In the genomic region with DNA sequence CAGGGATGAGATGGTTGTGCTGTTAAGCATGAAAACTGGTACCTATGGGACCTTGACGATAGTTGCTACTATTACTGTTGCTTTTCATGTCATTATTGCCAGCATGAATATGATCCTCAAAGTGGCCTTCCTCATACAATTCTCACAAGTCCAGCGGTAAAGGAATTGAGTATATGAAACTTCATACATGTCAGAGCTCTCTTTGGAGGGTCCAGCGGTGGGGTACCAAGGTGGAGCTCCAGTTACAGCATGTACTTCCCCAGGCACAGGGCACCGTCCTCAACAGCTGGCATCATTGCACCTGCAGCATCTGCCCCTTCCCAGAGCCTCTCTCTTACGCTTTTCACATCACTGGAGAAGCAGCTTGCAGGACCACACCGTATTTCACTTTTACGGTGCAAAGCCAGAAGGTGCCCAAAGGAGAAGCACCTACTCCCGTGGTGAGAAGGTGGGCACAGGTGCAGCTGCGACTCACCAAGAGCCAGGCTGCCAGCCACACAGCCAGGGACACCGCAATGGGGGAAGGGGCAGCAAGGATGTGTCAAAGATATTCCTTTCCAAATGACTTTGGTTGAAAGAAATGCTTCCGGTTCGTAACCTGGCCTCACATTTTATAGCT, we compare ENCODE assay signal across 1 cellular context.
TF ChIP-seq lines count a peak whose summit lies in the region.

No MANE protein-coding gene starts in this region.

TF ChIP-seq in K562, 482 proteins besides CTCF, POLR2A, EP300 and RAD21 (continues in another document):
- TF ChIP-seq ZNF57 (CRISPR knock-in tag; IDR thresholded peaks at IDR 0.05), result no peak
- TF ChIP-seq CCAR2 (IDR thresholded peaks at IDR 0.05; ENCODE audit: low read depth, low read length), result no peak
- TF ChIP-seq, protein P1, sequence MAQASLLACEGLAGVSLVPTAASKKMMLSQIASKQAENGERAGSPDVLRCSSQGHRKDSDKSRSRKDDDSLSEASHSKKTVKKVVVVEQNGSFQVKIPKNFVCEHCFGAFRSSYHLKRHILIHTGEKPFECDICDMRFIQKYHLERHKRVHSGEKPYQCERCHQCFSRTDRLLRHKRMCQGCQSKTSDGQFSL (CRISPR knock-in tag; IDR thresholded peaks at IDR 0.05), result 0 out of 2 replicates have a peak, but pooled peaks have one; percentile 18
- TF ChIP-seq, protein P1 (tag; IDR thresholded peaks at IDR 0.05), result peak in 1 of 2 experiments; percentile 6; a peak in 1 of 4 replicates
- peak; percentile 15 for TF ChIP-seq ZFP36 (IDR thresholded peaks at IDR 0.05; ENCODE audit: low read depth, low read length, partially characterized antibody)
- TF ChIP-seq FOXJ2 (tag; IDR thresholded peaks at IDR 0.05), result no peak
- TF ChIP-seq CBX3 (IDR thresholded peaks at IDR 0.05; ENCODE audit: borderline replicate concordance in 1 of 2, low read length in 2 of 2), result no peak
- 0 out of 2 replicates have a peak, but pooled peaks have one; percentile 24 for TF ChIP-seq NR2C2 (CRISPR knock-in tag; IDR thresholded peaks at IDR 0.05)
- TF ChIP-seq NR2C2 (tag; IDR thresholded peaks at IDR 0.05), result no peak
- TF ChIP-seq, protein P2, sequence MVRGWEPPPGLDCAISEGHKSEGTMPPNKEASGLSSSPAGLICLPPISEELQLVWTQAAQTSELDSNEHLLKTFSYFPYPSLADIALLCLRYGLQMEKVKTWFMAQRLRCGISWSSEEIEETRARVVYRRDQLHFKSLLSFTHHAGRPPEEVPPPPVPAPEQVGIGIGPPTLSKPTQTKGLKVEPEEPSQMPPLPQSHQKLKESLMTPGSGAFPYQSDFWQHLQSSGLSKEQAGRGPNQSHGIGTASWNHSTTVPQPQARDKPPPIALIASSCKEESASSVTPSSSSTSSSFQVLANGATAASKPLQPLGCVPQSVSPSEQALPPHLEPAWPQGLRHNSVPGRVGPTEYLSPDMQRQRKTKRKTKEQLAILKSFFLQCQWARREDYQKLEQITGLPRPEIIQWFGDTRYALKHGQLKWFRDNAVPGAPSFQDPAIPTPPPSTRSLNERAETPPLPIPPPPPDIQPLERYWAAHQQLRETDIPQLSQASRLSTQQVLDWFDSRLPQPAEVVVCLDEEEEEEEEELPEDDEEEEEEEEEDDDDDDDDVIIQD (CRISPR knock-in tag; IDR thresholded peaks at IDR 0.05), result peak; percentile 75; the same call in 1 of the 2 replicates
- peak; percentile 17; the same call in 1 of the 2 replicates for TF ChIP-seq CBFB (CRISPR knock-in tag; IDR thresholded peaks at IDR 0.05)
- no peak for TF ChIP-seq ZNF589 (CRISPR knock-in tag; IDR thresholded peaks at IDR 0.05; ENCODE audit: low read depth)
- no peak for TF ChIP-seq TAF9B (IDR thresholded peaks at IDR 0.05; ENCODE audit: partially characterized antibody)
- TF ChIP-seq PHF21A (IDR thresholded peaks at IDR 0.05; ENCODE audit: borderline replicate concordance, low read depth), result no peak
- TF ChIP-seq RCOR1 (IDR thresholded peaks at IDR 0.05; ENCODE audit: borderline replicate concordance in 1 of 2, low read depth in 2 of 2, low read length in 2 of 2), result no peak
- TF ChIP-seq, protein P3, sequence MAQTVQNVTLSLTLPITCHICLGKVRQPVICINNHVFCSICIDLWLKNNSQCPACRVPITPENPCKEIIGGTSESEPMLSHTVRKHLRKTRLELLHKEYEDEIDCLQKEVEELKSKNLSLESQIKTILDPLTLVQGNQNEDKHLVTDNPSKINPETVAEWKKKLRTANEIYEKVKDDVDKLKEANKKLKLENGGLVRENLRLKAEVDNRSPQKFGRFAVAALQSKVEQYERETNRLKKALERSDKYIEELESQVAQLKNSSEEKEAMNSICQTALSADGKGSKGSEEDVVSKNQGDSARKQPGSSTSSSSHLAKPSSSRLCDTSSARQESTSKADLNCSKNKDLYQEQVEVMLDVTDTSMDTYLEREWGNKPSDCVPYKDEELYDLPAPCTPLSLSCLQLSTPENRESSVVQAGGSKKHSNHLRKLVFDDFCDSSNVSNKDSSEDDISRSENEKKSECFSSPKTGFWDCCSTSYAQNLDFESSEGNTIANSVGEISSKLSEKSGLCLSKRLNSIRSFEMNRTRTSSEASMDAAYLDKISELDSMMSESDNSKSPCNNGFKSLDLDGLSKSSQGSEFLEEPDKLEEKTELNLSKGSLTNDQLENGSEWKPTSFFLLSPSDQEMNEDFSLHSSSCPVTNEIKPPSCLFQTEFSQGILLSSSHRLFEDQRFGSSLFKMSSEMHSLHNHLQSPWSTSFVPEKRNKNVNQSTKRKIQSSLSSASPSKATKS (CRISPR knock-in tag; IDR thresholded peaks at IDR 0.05), result 0 out of 2 replicates have a peak, but pooled peaks have one; percentile 21
- TF ChIP-seq ZNF76 (CRISPR knock-in tag; IDR thresholded peaks at IDR 0.05; ENCODE audit: borderline replicate concordance), result no peak
- no peak for TF ChIP-seq KDM4B (IDR thresholded peaks at IDR 0.05; ENCODE audit: borderline replicate concordance in 2 of 2, low read depth in 1 of 2)
- no peak for TF ChIP-seq ZNF445 (CRISPR knock-in tag; IDR thresholded peaks at IDR 0.05; ENCODE audit: low read depth)
- TF ChIP-seq GABPB2 (CRISPR knock-in tag; conservative IDR thresholded peaks at IDR 0.05), result no peak
- TF ChIP-seq, protein P4, sequence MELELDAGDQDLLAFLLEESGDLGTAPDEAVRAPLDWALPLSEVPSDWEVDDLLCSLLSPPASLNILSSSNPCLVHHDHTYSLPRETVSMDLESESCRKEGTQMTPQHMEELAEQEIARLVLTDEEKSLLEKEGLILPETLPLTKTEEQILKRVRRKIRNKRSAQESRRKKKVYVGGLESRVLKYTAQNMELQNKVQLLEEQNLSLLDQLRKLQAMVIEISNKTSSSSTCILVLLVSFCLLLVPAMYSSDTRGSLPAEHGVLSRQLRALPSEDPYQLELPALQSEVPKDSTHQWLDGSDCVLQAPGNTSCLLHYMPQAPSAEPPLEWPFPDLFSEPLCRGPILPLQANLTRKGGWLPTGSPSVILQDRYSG (tag; conservative IDR thresholded peaks at IDR 0.05; ENCODE audit: low read depth), result no peak
- no peak for TF ChIP-seq ZNF212 (CRISPR knock-in tag; IDR thresholded peaks at IDR 0.05)
- TF ChIP-seq TRIM24 (IDR thresholded peaks at IDR 0.05), result no peak
- TF ChIP-seq, protein P5, sequence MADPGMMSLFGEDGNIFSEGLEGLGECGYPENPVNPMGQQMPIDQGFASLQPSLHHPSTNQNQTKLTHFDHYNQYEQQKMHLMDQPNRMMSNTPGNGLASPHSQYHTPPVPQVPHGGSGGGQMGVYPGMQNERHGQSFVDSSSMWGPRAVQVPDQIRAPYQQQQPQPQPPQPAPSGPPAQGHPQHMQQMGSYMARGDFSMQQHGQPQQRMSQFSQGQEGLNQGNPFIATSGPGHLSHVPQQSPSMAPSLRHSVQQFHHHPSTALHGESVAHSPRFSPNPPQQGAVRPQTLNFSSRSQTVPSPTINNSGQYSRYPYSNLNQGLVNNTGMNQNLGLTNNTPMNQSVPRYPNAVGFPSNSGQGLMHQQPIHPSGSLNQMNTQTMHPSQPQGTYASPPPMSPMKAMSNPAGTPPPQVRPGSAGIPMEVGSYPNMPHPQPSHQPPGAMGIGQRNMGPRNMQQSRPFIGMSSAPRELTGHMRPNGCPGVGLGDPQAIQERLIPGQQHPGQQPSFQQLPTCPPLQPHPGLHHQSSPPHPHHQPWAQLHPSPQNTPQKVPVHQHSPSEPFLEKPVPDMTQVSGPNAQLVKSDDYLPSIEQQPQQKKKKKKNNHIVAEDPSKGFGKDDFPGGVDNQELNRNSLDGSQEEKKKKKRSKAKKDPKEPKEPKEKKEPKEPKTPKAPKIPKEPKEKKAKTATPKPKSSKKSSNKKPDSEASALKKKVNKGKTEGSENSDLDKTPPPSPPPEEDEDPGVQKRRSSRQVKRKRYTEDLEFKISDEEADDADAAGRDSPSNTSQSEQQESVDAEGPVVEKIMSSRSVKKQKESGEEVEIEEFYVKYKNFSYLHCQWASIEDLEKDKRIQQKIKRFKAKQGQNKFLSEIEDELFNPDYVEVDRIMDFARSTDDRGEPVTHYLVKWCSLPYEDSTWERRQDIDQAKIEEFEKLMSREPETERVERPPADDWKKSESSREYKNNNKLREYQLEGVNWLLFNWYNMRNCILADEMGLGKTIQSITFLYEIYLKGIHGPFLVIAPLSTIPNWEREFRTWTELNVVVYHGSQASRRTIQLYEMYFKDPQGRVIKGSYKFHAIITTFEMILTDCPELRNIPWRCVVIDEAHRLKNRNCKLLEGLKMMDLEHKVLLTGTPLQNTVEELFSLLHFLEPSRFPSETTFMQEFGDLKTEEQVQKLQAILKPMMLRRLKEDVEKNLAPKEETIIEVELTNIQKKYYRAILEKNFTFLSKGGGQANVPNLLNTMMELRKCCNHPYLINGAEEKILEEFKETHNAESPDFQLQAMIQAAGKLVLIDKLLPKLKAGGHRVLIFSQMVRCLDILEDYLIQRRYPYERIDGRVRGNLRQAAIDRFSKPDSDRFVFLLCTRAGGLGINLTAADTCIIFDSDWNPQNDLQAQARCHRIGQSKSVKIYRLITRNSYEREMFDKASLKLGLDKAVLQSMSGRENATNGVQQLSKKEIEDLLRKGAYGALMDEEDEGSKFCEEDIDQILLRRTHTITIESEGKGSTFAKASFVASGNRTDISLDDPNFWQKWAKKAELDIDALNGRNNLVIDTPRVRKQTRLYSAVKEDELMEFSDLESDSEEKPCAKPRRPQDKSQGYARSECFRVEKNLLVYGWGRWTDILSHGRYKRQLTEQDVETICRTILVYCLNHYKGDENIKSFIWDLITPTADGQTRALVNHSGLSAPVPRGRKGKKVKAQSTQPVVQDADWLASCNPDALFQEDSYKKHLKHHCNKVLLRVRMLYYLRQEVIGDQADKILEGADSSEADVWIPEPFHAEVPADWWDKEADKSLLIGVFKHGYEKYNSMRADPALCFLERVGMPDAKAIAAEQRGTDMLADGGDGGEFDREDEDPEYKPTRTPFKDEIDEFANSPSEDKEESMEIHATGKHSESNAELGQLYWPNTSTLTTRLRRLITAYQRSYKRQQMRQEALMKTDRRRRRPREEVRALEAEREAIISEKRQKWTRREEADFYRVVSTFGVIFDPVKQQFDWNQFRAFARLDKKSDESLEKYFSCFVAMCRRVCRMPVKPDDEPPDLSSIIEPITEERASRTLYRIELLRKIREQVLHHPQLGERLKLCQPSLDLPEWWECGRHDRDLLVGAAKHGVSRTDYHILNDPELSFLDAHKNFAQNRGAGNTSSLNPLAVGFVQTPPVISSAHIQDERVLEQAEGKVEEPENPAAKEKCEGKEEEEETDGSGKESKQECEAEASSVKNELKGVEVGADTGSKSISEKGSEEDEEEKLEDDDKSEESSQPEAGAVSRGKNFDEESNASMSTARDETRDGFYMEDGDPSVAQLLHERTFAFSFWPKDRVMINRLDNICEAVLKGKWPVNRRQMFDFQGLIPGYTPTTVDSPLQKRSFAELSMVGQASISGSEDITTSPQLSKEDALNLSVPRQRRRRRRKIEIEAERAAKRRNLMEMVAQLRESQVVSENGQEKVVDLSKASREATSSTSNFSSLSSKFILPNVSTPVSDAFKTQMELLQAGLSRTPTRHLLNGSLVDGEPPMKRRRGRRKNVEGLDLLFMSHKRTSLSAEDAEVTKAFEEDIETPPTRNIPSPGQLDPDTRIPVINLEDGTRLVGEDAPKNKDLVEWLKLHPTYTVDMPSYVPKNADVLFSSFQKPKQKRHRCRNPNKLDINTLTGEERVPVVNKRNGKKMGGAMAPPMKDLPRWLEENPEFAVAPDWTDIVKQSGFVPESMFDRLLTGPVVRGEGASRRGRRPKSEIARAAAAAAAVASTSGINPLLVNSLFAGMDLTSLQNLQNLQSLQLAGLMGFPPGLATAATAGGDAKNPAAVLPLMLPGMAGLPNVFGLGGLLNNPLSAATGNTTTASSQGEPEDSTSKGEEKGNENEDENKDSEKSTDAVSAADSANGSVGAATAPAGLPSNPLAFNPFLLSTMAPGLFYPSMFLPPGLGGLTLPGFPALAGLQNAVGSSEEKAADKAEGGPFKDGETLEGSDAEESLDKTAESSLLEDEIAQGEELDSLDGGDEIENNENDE (IDR thresholded peaks at IDR 0.05; ENCODE audit: low read depth, low read length), result no peak
- TF ChIP-seq, protein P6, sequence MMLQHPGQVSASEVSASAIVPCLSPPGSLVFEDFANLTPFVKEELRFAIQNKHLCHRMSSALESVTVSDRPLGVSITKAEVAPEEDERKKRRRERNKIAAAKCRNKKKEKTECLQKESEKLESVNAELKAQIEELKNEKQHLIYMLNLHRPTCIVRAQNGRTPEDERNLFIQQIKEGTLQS (IDR thresholded peaks at IDR 0.05), result no peak
- TF ChIP-seq, protein P6 (CRISPR knock-in tag; conservative IDR thresholded peaks at IDR 0.05), result no peak
- TF ChIP-seq ZNF133 (CRISPR knock-in tag; IDR thresholded peaks at IDR 0.05), result 0 out of 2 replicates have a peak, but pooled peaks have one; percentile 49
- TF ChIP-seq ZNF780A (CRISPR knock-in tag; IDR thresholded peaks at IDR 0.05), result no peak
- TF ChIP-seq PRMT5 (CRISPR knock-in tag; IDR thresholded peaks at IDR 0.05), result no peak
- peak; percentile 30; the same call in 1 of the 2 replicates for TF ChIP-seq ZBTB1 (CRISPR knock-in tag; IDR thresholded peaks at IDR 0.05; ENCODE audit: borderline replicate concordance, low read depth)
- TF ChIP-seq, protein P7, sequence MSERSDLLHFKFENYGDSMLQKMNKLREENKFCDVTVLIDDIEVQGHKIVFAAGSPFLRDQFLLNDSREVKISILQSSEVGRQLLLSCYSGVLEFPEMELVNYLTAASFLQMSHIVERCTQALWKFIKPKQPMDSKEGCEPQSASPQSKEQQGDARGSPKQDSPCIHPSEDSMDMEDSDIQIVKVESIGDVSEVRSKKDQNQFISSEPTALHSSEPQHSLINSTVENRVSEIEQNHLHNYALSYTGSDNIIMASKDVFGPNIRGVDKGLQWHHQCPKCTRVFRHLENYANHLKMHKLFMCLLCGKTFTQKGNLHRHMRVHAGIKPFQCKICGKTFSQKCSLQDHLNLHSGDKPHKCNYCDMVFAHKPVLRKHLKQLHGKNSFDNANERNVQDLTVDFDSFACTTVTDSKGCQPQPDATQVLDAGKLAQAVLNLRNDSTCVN (CRISPR knock-in tag; IDR thresholded peaks at IDR 0.05), result 0 out of 2 replicates have a peak, but pooled peaks have one; percentile 4
- TF ChIP-seq, protein P8, sequence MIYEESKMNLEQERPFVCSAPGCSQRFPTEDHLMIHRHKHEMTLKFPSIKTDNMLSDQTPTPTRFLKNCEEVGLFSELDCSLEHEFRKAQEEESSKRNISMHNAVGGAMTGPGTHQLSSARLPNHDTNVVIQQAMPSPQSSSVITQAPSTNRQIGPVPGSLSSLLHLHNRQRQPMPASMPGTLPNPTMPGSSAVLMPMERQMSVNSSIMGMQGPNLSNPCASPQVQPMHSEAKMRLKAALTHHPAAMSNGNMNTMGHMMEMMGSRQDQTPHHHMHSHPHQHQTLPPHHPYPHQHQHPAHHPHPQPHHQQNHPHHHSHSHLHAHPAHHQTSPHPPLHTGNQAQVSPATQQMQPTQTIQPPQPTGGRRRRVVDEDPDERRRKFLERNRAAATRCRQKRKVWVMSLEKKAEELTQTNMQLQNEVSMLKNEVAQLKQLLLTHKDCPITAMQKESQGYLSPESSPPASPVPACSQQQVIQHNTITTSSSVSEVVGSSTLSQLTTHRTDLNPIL (CRISPR knock-in tag; IDR thresholded peaks at IDR 0.05), result no peak
- TF ChIP-seq SOX6 (IDR thresholded peaks at IDR 0.05), result no peak
- no peak for TF ChIP-seq HLTF (IDR thresholded peaks at IDR 0.05)
